Comparison of ENCODE assay signal across 1 cellular context in the genomic region with DNA sequence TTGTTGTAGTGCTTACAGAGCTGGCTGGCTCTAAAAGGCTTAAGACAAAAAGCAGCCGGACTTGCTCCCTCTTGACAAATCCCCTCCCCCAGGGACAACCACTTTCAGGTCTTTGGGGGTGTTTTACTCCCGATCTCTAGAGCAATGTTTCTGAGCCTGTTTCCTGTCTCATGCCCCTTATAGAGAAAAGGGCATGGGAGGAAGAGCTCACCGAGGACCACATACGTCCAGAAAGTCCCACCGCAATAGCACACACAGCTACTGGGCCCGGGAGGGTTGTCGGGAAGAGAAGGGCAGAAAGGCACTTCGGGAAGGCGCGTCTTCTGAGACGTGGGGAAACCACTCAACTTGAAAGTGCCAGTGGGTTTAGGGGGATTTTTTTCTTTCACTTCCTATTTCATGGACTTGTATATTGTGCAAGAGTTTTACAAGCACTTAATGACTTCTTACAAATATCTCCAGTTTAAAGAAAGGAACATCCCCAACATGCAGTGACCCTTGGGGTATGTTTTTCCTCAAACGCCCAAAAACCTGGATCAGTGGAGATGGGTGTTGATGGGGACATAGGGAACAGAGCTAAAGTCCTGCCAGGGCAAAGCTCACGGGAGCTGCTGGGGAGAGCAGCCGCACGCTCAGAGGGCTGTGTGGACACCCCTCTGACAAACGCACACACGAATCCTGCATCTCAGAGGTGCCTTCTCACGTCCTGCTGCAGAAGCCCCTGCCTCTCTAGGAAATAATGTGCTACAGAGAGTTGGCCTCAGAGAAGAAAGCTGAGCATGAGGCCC.
TF ChIP-seq lines count a peak whose summit lies in the region.

No MANE protein-coding gene starts in this region.

TF ChIP-seq in GM12878, 131 proteins besides CTCF, POLR2A, EP300 and RAD21 (continued from another document and continues in another):
- peak; percentile 88 for TF ChIP-seq ATF2 (IDR thresholded peaks at IDR 0.05; ENCODE audit: low read length)
- TF ChIP-seq ESRRA (IDR thresholded peaks at IDR 0.05; ENCODE audit: low read length), result 0 out of 2 replicates have a peak, but pooled peaks have one; percentile 34
- no peak for TF ChIP-seq MAX (IDR thresholded peaks at IDR 0.05; ENCODE audit: low read depth, low read length)
- TF ChIP-seq SP1 (IDR thresholded peaks at IDR 0.05; ENCODE audit: low read depth, low read length), result peak; percentile 36
- no peak for TF ChIP-seq ELK1 (IDR thresholded peaks at IDR 0.05; ENCODE audit: low read depth, low read length)
- TF ChIP-seq CBX3 (IDR thresholded peaks at IDR 0.05; ENCODE audit: borderline replicate concordance, low read depth), result no peak
- TF ChIP-seq TBL1XR1 (IDR thresholded peaks at IDR 0.05; ENCODE audit: low read depth, low read length), result 0 out of 2 replicates have a peak, but pooled peaks have one; percentile 20
- TF ChIP-seq, protein P1, sequence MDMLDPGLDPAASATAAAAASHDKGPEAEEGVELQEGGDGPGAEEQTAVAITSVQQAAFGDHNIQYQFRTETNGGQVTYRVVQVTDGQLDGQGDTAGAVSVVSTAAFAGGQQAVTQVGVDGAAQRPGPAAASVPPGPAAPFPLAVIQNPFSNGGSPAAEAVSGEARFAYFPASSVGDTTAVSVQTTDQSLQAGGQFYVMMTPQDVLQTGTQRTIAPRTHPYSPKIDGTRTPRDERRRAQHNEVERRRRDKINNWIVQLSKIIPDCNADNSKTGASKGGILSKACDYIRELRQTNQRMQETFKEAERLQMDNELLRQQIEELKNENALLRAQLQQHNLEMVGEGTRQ (IDR thresholded peaks at IDR 0.05; ENCODE audit: borderline replicate concordance, low read depth, low read length), result no peak
- no peak for TF ChIP-seq SUPT20H (IDR thresholded peaks at IDR 0.05; ENCODE audit: borderline replicate concordance, control insufficient read depth, low read depth, low read length)
- TF ChIP-seq NFIC (IDR thresholded peaks at IDR 0.05; ENCODE audit: low read depth, low read length), result peak; percentile 92
- no peak for TF ChIP-seq SIN3A (IDR thresholded peaks at IDR 0.05; ENCODE audit: low read depth, low read length)
- TF ChIP-seq, protein P2, sequence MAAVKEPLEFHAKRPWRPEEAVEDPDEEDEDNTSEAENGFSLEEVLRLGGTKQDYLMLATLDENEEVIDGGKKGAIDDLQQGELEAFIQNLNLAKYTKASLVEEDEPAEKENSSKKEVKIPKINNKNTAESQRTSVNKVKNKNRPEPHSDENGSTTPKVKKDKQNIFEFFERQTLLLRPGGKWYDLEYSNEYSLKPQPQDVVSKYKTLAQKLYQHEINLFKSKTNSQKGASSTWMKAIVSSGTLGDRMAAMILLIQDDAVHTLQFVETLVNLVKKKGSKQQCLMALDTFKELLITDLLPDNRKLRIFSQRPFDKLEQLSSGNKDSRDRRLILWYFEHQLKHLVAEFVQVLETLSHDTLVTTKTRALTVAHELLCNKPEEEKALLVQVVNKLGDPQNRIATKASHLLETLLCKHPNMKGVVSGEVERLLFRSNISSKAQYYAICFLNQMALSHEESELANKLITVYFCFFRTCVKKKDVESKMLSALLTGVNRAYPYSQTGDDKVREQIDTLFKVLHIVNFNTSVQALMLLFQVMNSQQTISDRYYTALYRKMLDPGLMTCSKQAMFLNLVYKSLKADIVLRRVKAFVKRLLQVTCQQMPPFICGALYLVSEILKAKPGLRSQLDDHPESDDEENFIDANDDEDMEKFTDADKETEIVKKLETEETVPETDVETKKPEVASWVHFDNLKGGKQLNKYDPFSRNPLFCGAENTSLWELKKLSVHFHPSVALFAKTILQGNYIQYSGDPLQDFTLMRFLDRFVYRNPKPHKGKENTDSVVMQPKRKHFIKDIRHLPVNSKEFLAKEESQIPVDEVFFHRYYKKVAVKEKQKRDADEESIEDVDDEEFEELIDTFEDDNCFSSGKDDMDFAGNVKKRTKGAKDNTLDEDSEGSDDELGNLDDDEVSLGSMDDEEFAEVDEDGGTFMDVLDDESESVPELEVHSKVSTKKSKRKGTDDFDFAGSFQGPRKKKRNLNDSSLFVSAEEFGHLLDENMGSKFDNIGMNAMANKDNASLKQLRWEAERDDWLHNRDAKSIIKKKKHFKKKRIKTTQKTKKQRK (IDR thresholded peaks at IDR 0.05; ENCODE audit: low read depth, low read length), result no peak
- TF ChIP-seq BCL11A (IDR thresholded peaks at IDR 0.05; ENCODE audit: low read depth, low read length), result peak; percentile 93
- TF ChIP-seq, protein P3, sequence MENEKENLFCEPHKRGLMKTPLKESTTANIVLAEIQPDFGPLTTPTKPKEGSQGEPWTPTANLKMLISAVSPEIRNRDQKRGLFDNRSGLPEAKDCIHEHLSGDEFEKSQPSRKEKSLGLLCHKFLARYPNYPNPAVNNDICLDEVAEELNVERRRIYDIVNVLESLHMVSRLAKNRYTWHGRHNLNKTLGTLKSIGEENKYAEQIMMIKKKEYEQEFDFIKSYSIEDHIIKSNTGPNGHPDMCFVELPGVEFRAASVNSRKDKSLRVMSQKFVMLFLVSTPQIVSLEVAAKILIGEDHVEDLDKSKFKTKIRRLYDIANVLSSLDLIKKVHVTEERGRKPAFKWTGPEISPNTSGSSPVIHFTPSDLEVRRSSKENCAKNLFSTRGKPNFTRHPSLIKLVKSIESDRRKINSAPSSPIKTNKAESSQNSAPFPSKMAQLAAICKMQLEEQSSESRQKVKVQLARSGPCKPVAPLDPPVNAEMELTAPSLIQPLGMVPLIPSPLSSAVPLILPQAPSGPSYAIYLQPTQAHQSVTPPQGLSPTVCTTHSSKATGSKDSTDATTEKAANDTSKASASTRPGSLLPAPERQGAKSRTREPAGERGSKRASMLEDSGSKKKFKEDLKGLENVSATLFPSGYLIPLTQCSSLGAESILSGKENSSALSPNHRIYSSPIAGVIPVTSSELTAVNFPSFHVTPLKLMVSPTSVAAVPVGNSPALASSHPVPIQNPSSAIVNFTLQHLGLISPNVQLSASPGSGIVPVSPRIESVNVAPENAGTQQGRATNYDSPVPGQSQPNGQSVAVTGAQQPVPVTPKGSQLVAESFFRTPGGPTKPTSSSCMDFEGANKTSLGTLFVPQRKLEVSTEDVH (IDR thresholded peaks at IDR 0.05; ENCODE audit: low read depth, partially characterized antibody), result peak; percentile 47
- peak; percentile 82; the same call in 1 of the 2 replicates for TF ChIP-seq BMI1 (IDR thresholded peaks at IDR 0.05; ENCODE audit: borderline replicate concordance)
- TF ChIP-seq KLF5 (IDR thresholded peaks at IDR 0.05; ENCODE audit: partially characterized antibody), result no peak
- TF ChIP-seq SREBF2 (IDR thresholded peaks at IDR 0.05; ENCODE audit: low read length), result no peak
- no peak for TF ChIP-seq SMC3 (IDR thresholded peaks at IDR 0.05; ENCODE audit: borderline replicate concordance, low read length)
- no peak for TF ChIP-seq RFX5 (IDR thresholded peaks at IDR 0.05; ENCODE audit: low read depth, low read length)
- peak; percentile 99 for TF ChIP-seq RELB (IDR thresholded peaks at IDR 0.05; ENCODE audit: low read depth)
- TF ChIP-seq IKZF2 (IDR thresholded peaks at IDR 0.05), result peak; percentile 100
- TF ChIP-seq STAT1 (conservative IDR thresholded peaks at IDR 0.05), result no peak
- TF ChIP-seq MTA2 (IDR thresholded peaks at IDR 0.05; ENCODE audit: low read depth), result peak; percentile 93
- TF ChIP-seq IRF4 (IDR thresholded peaks at IDR 0.05; ENCODE audit: low read depth, low read length), result peak; percentile 99
- no peak for TF ChIP-seq POLR2AphosphoS2 (IDR thresholded peaks at IDR 0.05; ENCODE audit: low read depth, low read length)
- peak; percentile 86 for TF ChIP-seq SKIL (IDR thresholded peaks at IDR 0.05; ENCODE audit: low read depth, poor library complexity, severe bottlenecking)
- TF ChIP-seq NR2F1 (conservative IDR thresholded peaks at IDR 0.05), result peak; percentile 80
- 0 out of 4 replicates have a peak, but pooled peaks of 1 of the 2 experiments have one; percentile 25 for TF ChIP-seq SRF (IDR thresholded peaks at IDR 0.05; ENCODE audit: low read depth in 2 of 2, low read length in 2 of 2)
- no peak for TF ChIP-seq USF1 (IDR thresholded peaks at IDR 0.05; ENCODE audit: borderline replicate concordance, extremely low read length, insufficient read depth, low read depth, low read length)
- TF ChIP-seq CREB1 (IDR thresholded peaks at IDR 0.05; ENCODE audit: low read depth), result 0 out of 2 replicates have a peak, but pooled peaks have one; percentile 34
- TF ChIP-seq KDM1A (IDR thresholded peaks at IDR 0.05; ENCODE audit: borderline replicate concordance), result no peak
- peak; percentile 71 for TF ChIP-seq ATF7 (IDR thresholded peaks at IDR 0.05; ENCODE audit: low read depth)
- TF ChIP-seq ZSCAN29 (IDR thresholded peaks at IDR 0.05), result no peak
- peak; percentile 52; the same call in 1 of the 2 replicates for TF ChIP-seq CHD2 (IDR thresholded peaks at IDR 0.05; ENCODE audit: borderline replicate concordance, low read depth, low read length)
- no peak for TF ChIP-seq YY1 (IDR thresholded peaks at IDR 0.05; ENCODE audit: low read depth, low read length)
- peak; percentile 94 for TF ChIP-seq NBN (IDR thresholded peaks at IDR 0.05)
- TF ChIP-seq BHLHE40 (IDR thresholded peaks at IDR 0.05; ENCODE audit: borderline replicate concordance in 1 of 2, low read depth in 2 of 2, low read length in 1 of 2), result peak; percentile 62 to 66; a peak in 3 of 4 replicates
- TF ChIP-seq TARDBP (IDR thresholded peaks at IDR 0.05; ENCODE audit: borderline replicate concordance), result no peak
- TF ChIP-seq ZNF384 (IDR thresholded peaks at IDR 0.05; ENCODE audit: borderline replicate concordance, low read depth, low read length), result 0 out of 2 replicates have a peak, but pooled peaks have one; percentile 19
- TF ChIP-seq TCF12 (IDR thresholded peaks at IDR 0.05; ENCODE audit: low read depth, low read length), result peak; percentile 45; the same call in 1 of the 2 replicates
- TF ChIP-seq NR2C1 (IDR thresholded peaks at IDR 0.05), result no peak
- TF ChIP-seq, protein P4, sequence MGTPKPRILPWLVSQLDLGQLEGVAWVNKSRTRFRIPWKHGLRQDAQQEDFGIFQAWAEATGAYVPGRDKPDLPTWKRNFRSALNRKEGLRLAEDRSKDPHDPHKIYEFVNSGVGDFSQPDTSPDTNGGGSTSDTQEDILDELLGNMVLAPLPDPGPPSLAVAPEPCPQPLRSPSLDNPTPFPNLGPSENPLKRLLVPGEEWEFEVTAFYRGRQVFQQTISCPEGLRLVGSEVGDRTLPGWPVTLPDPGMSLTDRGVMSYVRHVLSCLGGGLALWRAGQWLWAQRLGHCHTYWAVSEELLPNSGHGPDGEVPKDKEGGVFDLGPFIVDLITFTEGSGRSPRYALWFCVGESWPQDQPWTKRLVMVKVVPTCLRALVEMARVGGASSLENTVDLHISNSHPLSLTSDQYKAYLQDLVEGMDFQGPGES (IDR thresholded peaks at IDR 0.05), result no peak
- TF ChIP-seq ZNF622 (IDR thresholded peaks at IDR 0.05), result no peak
- TF ChIP-seq ZNF207 (IDR thresholded peaks at IDR 0.05; ENCODE audit: borderline replicate concordance), result no peak; the same call in 1 of the 2 replicates
- TF ChIP-seq RUNX3 (IDR thresholded peaks at IDR 0.05; ENCODE audit: low read length), result peak; percentile 97
- peak; percentile 27; the same call in 1 of the 2 replicates for TF ChIP-seq TAF1 (IDR thresholded peaks at IDR 0.05; ENCODE audit: borderline replicate concordance, low read depth, low read length)
- no peak for TF ChIP-seq CBFB (IDR thresholded peaks at IDR 0.05; ENCODE audit: low read depth)
